2 cellular contexts compared by ENCODE assay signal in the genomic region with DNA sequence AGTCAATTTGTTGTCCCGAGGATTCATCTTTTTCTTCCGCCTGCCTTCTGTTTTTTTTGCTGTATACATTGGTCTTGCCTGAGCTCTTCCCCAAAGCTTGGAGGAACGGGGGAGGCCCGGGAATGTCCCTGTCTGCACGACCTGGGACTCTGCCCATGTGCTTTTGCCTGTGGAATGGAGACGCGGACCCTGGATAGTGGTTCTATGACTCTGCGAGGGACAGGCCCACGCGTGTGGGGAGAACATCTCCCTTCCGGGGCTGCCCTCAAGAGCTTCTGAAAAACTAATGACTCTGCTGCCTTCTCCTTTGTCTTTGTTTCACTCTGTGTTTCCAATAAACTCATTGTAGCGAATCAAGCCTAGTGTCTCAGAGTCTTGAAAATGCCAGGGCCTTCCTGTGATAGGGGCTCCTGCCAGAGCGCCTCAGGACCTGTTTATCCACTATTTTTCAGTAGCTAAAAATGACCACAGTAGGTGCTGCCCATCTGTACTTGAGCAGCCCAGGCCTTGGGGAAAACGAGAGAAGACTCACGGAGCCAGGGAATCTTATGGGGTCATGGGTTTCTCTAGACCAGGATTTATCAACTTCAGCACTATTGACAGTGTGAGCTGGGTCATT.
TF ChIP-seq lines count a peak whose summit lies in the region.

No MANE protein-coding gene starts in this region.

TF ChIP-seq in SK-N-SH, 30 proteins besides CTCF, POLR2A, EP300 and RAD21 (continued from another document):
- TF ChIP-seq, protein P1, sequence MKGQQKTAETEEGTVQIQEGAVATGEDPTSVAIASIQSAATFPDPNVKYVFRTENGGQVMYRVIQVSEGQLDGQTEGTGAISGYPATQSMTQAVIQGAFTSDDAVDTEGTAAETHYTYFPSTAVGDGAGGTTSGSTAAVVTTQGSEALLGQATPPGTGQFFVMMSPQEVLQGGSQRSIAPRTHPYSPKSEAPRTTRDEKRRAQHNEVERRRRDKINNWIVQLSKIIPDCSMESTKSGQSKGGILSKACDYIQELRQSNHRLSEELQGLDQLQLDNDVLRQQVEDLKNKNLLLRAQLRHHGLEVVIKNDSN (IDR thresholded peaks at IDR 0.05; ENCODE audit: borderline replicate concordance, low read depth): no peak
- TF ChIP-seq ELF1 (IDR thresholded peaks at IDR 0.05): no peak
- no peak for TF ChIP-seq CHD2 (IDR thresholded peaks at IDR 0.05; ENCODE audit: low read length, partially characterized antibody)
- no peak for TF ChIP-seq SIN3A (IDR thresholded peaks at IDR 0.05; ENCODE audit: borderline replicate concordance, low read depth, low read length)
- TF ChIP-seq TCF12 (IDR thresholded peaks at IDR 0.05): no peak
- TF ChIP-seq, protein P2, sequence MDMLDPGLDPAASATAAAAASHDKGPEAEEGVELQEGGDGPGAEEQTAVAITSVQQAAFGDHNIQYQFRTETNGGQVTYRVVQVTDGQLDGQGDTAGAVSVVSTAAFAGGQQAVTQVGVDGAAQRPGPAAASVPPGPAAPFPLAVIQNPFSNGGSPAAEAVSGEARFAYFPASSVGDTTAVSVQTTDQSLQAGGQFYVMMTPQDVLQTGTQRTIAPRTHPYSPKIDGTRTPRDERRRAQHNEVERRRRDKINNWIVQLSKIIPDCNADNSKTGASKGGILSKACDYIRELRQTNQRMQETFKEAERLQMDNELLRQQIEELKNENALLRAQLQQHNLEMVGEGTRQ (IDR thresholded peaks at IDR 0.05; ENCODE audit: borderline replicate concordance, low read depth, low read length): no peak
- no peak for TF ChIP-seq GATA2 (CRISPR knock-in tag; IDR thresholded peaks at IDR 0.05)
- TF ChIP-seq NFIC (IDR thresholded peaks at IDR 0.05; ENCODE audit: borderline replicate concordance): no peak
- no peak for TF ChIP-seq MXI1 (IDR thresholded peaks at IDR 0.05; ENCODE audit: low read depth, low read length)
- no peak for TF ChIP-seq EZH2phosphoT487 (IDR thresholded peaks at IDR 0.05; ENCODE audit: borderline replicate concordance, low read depth)
- no peak for TF ChIP-seq JUND (IDR thresholded peaks at IDR 0.05)
- TF ChIP-seq RXRA (IDR thresholded peaks at IDR 0.05; ENCODE audit: borderline replicate concordance, low read depth): no peak
- no peak for TF ChIP-seq YY1 (IDR thresholded peaks at IDR 0.05; ENCODE audit: low read depth)
- no peak for TF ChIP-seq FOXJ3 (CRISPR knock-in tag; IDR thresholded peaks at IDR 0.05)

TF ChIP-seq in SK-N-SH treated with all-trans-retinoic acid at 6 μM for 48 hours, 23 proteins besides CTCF, POLR2A, EP300 and RAD21 (continued from another document):
- TF ChIP-seq, protein P3, sequence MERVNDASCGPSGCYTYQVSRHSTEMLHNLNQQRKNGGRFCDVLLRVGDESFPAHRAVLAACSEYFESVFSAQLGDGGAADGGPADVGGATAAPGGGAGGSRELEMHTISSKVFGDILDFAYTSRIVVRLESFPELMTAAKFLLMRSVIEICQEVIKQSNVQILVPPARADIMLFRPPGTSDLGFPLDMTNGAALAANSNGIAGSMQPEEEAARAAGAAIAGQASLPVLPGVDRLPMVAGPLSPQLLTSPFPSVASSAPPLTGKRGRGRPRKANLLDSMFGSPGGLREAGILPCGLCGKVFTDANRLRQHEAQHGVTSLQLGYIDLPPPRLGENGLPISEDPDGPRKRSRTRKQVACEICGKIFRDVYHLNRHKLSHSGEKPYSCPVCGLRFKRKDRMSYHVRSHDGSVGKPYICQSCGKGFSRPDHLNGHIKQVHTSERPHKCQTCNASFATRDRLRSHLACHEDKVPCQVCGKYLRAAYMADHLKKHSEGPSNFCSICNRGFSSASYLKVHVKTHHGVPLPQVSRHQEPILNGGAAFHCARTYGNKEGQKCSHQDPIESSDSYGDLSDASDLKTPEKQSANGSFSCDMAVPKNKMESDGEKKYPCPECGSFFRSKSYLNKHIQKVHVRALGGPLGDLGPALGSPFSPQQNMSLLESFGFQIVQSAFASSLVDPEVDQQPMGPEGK (CRISPR knock-in tag; IDR thresholded peaks at IDR 0.05; ENCODE audit: borderline replicate concordance): no peak
- TF ChIP-seq ZNF70 (CRISPR knock-in tag; IDR thresholded peaks at IDR 0.05): no peak
- no peak for TF ChIP-seq ZNF565 (CRISPR knock-in tag; conservative IDR thresholded peaks at IDR 0.05; ENCODE audit: low read depth)
